ENCODE assay signal across 1 cellular context in the genomic region with DNA sequence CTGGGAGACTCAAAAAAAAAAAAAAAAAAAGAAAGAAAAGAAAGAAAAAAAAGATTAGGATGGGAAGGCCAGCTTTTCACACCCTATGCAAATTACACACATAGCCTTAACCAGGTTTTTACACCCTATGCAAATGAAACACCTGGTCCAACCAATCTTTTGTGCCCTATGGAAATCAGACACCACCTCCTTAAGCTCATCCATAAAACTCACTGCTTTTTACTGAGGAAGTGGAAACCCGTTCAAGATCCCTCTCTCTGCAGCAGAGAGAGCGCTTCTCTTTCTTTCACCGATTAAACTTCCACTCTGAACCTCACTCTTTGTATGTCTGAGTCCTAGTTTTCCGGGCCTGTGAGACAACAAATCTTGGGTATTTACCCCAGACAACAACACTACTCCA.
TF ChIP-seq lines count a peak whose summit lies in the region.

No MANE protein-coding gene starts in this region.

TF ChIP-seq in K562, 482 proteins besides CTCF, POLR2A, EP300 and RAD21:
- no peak for TF ChIP-seq PTBP1 (IDR thresholded peaks at IDR 0.05; ENCODE audit: low read depth, low read length)
- no peak for TF ChIP-seq KHSRP (IDR thresholded peaks at IDR 0.05)
- TF ChIP-seq ZC3H8 (IDR thresholded peaks at IDR 0.05), result no peak
- TF ChIP-seq, protein P1, sequence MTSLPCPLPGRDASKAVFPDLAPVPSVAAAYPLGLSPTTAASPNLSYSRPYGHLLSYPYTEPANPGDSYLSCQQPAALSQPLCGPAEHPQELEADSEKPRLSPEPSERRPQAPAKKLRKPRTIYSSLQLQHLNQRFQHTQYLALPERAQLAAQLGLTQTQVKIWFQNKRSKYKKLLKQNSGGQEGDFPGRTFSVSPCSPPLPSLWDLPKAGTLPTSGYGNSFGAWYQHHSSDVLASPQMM (CRISPR knock-in tag; IDR thresholded peaks at IDR 0.05), result no peak
- TF ChIP-seq CLOCK (CRISPR knock-in tag; IDR thresholded peaks at IDR 0.05; ENCODE audit: borderline replicate concordance), result no peak
- TF ChIP-seq ZNF695 (CRISPR knock-in tag; IDR thresholded peaks at IDR 0.05), result no peak
- TF ChIP-seq ZC3H4 (CRISPR knock-in tag; IDR thresholded peaks at IDR 0.05; ENCODE audit: borderline replicate concordance), result no peak
- no peak for TF ChIP-seq SRF (CRISPR knock-in tag; IDR thresholded peaks at IDR 0.05)
- no peak for TF ChIP-seq ZNF699 (CRISPR knock-in tag; IDR thresholded peaks at IDR 0.05; ENCODE audit: insufficient replicate concordance)
- TF ChIP-seq ADNP (tag; IDR thresholded peaks at IDR 0.05), result no peak
- TF ChIP-seq SPI1 (IDR thresholded peaks at IDR 0.05; ENCODE audit: borderline replicate concordance, low read depth, low read length), result peak; percentile 53; the same call in 1 of the 2 replicates
- peak; percentile 33; the same call in 1 of the 2 replicates for TF ChIP-seq ZFX (CRISPR knock-in tag; IDR thresholded peaks at IDR 0.05)
- no peak for TF ChIP-seq STAG1 (CRISPR knock-in tag; IDR thresholded peaks at IDR 0.05; ENCODE audit: borderline replicate concordance)
- no peak for TF ChIP-seq ERF (CRISPR knock-in tag; IDR thresholded peaks at IDR 0.05)
- TF ChIP-seq THAP7 (CRISPR knock-in tag; IDR thresholded peaks at IDR 0.05), result no peak
- no peak for TF ChIP-seq RBFOX2 (IDR thresholded peaks at IDR 0.05; ENCODE audit: low read depth, low read length)
- TF ChIP-seq CREBBP (IDR thresholded peaks at IDR 0.05; ENCODE audit: low read depth, low read length), result no peak
- no peak for TF ChIP-seq MYNN (IDR thresholded peaks at IDR 0.05)
- TF ChIP-seq MYNN (CRISPR knock-in tag; IDR thresholded peaks at IDR 0.05), result no peak
- TF ChIP-seq ARHGAP35 (IDR thresholded peaks at IDR 0.05; ENCODE audit: partially characterized antibody), result no peak
- no peak for TF ChIP-seq MED1 (CRISPR knock-in tag; IDR thresholded peaks at IDR 0.05; ENCODE audit: borderline replicate concordance)
- TF ChIP-seq KDM4B (IDR thresholded peaks at IDR 0.05; ENCODE audit: borderline replicate concordance in 2 of 2, low read depth in 1 of 2), result no peak
- TF ChIP-seq, protein P2, sequence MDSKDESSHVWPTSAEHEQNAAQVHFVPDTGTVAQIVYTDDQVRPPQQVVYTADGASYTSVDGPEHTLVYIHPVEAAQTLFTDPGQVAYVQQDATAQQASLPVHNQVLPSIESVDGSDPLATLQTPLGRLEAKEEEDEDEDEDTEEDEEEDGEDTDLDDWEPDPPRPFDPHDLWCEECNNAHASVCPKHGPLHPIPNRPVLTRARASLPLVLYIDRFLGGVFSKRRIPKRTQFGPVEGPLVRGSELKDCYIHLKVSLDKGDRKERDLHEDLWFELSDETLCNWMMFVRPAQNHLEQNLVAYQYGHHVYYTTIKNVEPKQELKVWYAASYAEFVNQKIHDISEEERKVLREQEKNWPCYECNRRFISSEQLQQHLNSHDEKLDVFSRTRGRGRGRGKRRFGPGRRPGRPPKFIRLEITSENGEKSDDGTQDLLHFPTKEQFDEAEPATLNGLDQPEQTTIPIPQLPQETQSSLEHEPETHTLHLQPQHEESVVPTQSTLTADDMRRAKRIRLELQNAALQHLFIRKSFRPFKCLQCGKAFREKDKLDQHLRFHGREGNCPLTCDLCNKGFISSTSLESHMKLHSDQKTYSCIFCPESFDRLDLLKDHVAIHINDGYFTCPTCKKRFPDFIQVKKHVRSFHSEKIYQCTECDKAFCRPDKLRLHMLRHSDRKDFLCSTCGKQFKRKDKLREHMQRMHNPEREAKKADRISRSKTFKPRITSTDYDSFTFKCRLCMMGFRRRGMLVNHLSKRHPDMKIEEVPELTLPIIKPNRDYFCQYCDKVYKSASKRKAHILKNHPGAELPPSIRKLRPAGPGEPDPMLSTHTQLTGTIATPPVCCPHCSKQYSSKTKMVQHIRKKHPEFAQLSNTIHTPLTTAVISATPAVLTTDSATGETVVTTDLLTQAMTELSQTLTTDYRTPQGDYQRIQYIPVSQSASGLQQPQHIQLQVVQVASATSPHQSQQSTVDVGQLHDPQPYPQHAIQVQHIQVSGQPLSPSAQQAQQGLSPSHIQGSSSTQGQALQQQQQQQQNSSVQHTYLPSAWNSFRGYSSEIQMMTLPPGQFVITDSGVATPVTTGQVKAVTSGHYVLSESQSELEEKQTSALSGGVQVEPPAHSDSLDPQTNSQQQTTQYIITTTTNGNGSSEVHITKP (IDR thresholded peaks at IDR 0.05; ENCODE audit: partially characterized antibody), result peak; percentile 9
- TF ChIP-seq, protein P3, sequence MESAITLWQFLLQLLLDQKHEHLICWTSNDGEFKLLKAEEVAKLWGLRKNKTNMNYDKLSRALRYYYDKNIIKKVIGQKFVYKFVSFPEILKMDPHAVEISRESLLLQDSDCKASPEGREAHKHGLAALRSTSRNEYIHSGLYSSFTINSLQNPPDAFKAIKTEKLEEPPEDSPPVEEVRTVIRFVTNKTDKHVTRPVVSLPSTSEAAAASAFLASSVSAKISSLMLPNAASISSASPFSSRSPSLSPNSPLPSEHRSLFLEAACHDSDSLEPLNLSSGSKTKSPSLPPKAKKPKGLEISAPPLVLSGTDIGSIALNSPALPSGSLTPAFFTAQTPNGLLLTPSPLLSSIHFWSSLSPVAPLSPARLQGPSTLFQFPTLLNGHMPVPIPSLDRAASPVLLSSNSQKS (CRISPR knock-in tag; IDR thresholded peaks at IDR 0.05), result no peak
